ENCODE assay signal across 1 cellular context in the genomic region with DNA sequence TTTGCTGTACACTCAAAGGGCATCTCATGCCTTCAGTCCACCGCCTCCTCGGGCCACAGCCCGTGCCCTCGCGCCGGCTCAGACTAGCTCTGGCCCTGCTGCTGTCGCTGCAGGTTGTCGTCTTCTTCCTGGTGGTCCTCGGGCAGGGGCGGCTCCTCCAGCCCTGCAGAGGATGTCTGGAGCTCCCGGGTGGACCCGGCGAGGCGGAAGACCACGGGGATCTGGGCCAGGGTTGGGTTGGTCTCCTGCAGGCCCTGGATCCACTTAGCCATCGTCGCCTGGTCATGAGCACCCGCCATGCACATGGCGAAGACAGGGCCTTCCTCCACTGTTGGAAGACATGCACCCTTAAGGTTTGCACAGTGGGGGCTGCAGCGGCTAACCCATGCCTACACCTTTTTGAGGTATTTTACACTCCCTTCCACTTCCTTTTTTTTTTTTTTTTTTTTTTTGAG.
TF ChIP-seq lines count a peak whose summit lies in the region.

No MANE protein-coding gene starts in this region.

TF ChIP-seq in K562, 482 proteins besides CTCF, POLR2A, EP300 and RAD21 (continued from another document and continues in another):
- no peak for TF ChIP-seq RBM22 (IDR thresholded peaks at IDR 0.05; ENCODE audit: low read depth, low read length, poor library complexity, severe bottlenecking)
- TF ChIP-seq ZNF551 (CRISPR knock-in tag; IDR thresholded peaks at IDR 0.05): no peak
- TF ChIP-seq ZNF778 (CRISPR knock-in tag; IDR thresholded peaks at IDR 0.05): no peak
- TF ChIP-seq MCM3 (IDR thresholded peaks at IDR 0.05): no peak
- TF ChIP-seq ZNF76 (CRISPR knock-in tag; IDR thresholded peaks at IDR 0.05; ENCODE audit: borderline replicate concordance): no peak
- no peak for TF ChIP-seq ZNF282 (CRISPR knock-in tag; IDR thresholded peaks at IDR 0.05)
- TF ChIP-seq, protein P1, sequence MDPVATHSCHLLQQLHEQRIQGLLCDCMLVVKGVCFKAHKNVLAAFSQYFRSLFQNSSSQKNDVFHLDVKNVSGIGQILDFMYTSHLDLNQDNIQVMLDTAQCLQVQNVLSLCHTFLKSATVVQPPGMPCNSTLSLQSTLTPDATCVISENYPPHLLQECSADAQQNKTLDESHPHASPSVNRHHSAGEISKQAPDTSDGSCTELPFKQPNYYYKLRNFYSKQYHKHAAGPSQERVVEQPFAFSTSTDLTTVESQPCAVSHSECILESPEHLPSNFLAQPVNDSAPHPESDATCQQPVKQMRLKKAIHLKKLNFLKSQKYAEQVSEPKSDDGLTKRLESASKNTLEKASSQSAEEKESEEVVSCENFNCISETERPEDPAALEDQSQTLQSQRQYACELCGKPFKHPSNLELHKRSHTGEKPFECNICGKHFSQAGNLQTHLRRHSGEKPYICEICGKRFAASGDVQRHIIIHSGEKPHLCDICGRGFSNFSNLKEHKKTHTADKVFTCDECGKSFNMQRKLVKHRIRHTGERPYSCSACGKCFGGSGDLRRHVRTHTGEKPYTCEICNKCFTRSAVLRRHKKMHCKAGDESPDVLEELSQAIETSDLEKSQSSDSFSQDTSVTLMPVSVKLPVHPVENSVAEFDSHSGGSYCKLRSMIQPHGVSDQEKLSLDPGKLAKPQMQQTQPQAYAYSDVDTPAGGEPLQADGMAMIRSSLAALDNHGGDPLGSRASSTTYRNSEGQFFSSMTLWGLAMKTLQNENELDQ (CRISPR knock-in tag; IDR thresholded peaks at IDR 0.05; ENCODE audit: borderline replicate concordance): no peak
- no peak for TF ChIP-seq SRSF7 (optimal IDR thresholded peaks at IDR 0.05; ENCODE audit: low read depth, low read length)
- TF ChIP-seq CXXC5 (CRISPR knock-in tag; IDR thresholded peaks at IDR 0.05): no peak
- TF ChIP-seq, protein P2, sequence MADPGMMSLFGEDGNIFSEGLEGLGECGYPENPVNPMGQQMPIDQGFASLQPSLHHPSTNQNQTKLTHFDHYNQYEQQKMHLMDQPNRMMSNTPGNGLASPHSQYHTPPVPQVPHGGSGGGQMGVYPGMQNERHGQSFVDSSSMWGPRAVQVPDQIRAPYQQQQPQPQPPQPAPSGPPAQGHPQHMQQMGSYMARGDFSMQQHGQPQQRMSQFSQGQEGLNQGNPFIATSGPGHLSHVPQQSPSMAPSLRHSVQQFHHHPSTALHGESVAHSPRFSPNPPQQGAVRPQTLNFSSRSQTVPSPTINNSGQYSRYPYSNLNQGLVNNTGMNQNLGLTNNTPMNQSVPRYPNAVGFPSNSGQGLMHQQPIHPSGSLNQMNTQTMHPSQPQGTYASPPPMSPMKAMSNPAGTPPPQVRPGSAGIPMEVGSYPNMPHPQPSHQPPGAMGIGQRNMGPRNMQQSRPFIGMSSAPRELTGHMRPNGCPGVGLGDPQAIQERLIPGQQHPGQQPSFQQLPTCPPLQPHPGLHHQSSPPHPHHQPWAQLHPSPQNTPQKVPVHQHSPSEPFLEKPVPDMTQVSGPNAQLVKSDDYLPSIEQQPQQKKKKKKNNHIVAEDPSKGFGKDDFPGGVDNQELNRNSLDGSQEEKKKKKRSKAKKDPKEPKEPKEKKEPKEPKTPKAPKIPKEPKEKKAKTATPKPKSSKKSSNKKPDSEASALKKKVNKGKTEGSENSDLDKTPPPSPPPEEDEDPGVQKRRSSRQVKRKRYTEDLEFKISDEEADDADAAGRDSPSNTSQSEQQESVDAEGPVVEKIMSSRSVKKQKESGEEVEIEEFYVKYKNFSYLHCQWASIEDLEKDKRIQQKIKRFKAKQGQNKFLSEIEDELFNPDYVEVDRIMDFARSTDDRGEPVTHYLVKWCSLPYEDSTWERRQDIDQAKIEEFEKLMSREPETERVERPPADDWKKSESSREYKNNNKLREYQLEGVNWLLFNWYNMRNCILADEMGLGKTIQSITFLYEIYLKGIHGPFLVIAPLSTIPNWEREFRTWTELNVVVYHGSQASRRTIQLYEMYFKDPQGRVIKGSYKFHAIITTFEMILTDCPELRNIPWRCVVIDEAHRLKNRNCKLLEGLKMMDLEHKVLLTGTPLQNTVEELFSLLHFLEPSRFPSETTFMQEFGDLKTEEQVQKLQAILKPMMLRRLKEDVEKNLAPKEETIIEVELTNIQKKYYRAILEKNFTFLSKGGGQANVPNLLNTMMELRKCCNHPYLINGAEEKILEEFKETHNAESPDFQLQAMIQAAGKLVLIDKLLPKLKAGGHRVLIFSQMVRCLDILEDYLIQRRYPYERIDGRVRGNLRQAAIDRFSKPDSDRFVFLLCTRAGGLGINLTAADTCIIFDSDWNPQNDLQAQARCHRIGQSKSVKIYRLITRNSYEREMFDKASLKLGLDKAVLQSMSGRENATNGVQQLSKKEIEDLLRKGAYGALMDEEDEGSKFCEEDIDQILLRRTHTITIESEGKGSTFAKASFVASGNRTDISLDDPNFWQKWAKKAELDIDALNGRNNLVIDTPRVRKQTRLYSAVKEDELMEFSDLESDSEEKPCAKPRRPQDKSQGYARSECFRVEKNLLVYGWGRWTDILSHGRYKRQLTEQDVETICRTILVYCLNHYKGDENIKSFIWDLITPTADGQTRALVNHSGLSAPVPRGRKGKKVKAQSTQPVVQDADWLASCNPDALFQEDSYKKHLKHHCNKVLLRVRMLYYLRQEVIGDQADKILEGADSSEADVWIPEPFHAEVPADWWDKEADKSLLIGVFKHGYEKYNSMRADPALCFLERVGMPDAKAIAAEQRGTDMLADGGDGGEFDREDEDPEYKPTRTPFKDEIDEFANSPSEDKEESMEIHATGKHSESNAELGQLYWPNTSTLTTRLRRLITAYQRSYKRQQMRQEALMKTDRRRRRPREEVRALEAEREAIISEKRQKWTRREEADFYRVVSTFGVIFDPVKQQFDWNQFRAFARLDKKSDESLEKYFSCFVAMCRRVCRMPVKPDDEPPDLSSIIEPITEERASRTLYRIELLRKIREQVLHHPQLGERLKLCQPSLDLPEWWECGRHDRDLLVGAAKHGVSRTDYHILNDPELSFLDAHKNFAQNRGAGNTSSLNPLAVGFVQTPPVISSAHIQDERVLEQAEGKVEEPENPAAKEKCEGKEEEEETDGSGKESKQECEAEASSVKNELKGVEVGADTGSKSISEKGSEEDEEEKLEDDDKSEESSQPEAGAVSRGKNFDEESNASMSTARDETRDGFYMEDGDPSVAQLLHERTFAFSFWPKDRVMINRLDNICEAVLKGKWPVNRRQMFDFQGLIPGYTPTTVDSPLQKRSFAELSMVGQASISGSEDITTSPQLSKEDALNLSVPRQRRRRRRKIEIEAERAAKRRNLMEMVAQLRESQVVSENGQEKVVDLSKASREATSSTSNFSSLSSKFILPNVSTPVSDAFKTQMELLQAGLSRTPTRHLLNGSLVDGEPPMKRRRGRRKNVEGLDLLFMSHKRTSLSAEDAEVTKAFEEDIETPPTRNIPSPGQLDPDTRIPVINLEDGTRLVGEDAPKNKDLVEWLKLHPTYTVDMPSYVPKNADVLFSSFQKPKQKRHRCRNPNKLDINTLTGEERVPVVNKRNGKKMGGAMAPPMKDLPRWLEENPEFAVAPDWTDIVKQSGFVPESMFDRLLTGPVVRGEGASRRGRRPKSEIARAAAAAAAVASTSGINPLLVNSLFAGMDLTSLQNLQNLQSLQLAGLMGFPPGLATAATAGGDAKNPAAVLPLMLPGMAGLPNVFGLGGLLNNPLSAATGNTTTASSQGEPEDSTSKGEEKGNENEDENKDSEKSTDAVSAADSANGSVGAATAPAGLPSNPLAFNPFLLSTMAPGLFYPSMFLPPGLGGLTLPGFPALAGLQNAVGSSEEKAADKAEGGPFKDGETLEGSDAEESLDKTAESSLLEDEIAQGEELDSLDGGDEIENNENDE (IDR thresholded peaks at IDR 0.05; ENCODE audit: low read depth, low read length): no peak
- TF ChIP-seq, protein P3, sequence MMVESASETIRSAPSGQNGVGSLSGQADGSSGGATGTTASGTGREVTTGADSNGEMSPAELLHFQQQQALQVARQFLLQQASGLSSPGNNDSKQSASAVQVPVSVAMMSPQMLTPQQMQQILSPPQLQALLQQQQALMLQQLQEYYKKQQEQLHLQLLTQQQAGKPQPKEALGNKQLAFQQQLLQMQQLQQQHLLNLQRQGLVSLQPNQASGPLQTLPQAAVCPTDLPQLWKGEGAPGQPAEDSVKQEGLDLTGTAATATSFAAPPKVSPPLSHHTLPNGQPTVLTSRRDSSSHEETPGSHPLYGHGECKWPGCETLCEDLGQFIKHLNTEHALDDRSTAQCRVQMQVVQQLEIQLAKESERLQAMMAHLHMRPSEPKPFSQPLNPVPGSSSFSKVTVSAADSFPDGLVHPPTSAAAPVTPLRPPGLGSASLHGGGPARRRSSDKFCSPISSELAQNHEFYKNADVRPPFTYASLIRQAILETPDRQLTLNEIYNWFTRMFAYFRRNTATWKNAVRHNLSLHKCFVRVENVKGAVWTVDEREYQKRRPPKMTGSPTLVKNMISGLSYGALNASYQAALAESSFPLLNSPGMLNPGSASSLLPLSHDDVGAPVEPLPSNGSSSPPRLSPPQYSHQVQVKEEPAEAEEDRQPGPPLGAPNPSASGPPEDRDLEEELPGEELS (CRISPR knock-in tag; IDR thresholded peaks at IDR 0.05; ENCODE audit: borderline replicate concordance): 0 out of 2 replicates have a peak, but pooled peaks have one; percentile 24
- peak; percentile 81; the same call in 1 of the 2 replicates for TF ChIP-seq SPI1 (IDR thresholded peaks at IDR 0.05; ENCODE audit: borderline replicate concordance, low read depth, low read length)
- TF ChIP-seq KLF6 (CRISPR knock-in tag; IDR thresholded peaks at IDR 0.05; ENCODE audit: borderline replicate concordance): no peak
- TF ChIP-seq, protein P4, sequence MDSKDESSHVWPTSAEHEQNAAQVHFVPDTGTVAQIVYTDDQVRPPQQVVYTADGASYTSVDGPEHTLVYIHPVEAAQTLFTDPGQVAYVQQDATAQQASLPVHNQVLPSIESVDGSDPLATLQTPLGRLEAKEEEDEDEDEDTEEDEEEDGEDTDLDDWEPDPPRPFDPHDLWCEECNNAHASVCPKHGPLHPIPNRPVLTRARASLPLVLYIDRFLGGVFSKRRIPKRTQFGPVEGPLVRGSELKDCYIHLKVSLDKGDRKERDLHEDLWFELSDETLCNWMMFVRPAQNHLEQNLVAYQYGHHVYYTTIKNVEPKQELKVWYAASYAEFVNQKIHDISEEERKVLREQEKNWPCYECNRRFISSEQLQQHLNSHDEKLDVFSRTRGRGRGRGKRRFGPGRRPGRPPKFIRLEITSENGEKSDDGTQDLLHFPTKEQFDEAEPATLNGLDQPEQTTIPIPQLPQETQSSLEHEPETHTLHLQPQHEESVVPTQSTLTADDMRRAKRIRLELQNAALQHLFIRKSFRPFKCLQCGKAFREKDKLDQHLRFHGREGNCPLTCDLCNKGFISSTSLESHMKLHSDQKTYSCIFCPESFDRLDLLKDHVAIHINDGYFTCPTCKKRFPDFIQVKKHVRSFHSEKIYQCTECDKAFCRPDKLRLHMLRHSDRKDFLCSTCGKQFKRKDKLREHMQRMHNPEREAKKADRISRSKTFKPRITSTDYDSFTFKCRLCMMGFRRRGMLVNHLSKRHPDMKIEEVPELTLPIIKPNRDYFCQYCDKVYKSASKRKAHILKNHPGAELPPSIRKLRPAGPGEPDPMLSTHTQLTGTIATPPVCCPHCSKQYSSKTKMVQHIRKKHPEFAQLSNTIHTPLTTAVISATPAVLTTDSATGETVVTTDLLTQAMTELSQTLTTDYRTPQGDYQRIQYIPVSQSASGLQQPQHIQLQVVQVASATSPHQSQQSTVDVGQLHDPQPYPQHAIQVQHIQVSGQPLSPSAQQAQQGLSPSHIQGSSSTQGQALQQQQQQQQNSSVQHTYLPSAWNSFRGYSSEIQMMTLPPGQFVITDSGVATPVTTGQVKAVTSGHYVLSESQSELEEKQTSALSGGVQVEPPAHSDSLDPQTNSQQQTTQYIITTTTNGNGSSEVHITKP (IDR thresholded peaks at IDR 0.05; ENCODE audit: partially characterized antibody): no peak
- TF ChIP-seq, protein P5, sequence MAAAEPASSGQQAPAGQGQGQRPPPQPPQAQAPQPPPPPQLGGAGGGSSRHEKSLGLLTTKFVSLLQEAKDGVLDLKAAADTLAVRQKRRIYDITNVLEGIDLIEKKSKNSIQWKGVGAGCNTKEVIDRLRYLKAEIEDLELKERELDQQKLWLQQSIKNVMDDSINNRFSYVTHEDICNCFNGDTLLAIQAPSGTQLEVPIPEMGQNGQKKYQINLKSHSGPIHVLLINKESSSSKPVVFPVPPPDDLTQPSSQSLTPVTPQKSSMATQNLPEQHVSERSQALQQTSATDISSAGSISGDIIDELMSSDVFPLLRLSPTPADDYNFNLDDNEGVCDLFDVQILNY (CRISPR knock-in tag; IDR thresholded peaks at IDR 0.05): 0 out of 2 replicates have a peak, but pooled peaks have one; percentile 62
- TF ChIP-seq ATF1 (CRISPR knock-in tag; IDR thresholded peaks at IDR 0.05): no peak
- TF ChIP-seq ATF1 (tag; IDR thresholded peaks at IDR 0.05): no peak
- TF ChIP-seq YBX1 (IDR thresholded peaks at IDR 0.05): no peak
- TF ChIP-seq MAFK (IDR thresholded peaks at IDR 0.05; ENCODE audit: low read length): no peak
- no peak for TF ChIP-seq FOXM1 (IDR thresholded peaks at IDR 0.05; ENCODE audit: low read depth)
- no peak for TF ChIP-seq FOXM1 (CRISPR knock-in tag; IDR thresholded peaks at IDR 0.05; ENCODE audit: low read depth)
- no peak for TF ChIP-seq SLC30A9 (CRISPR knock-in tag; IDR thresholded peaks at IDR 0.05)
- TF ChIP-seq DMBX1 (CRISPR knock-in tag; IDR thresholded peaks at IDR 0.05; ENCODE audit: borderline replicate concordance): no peak
- TF ChIP-seq POLR3G (IDR thresholded peaks at IDR 0.05; ENCODE audit: extremely low read depth, insufficient read length, insufficient replicate concordance): no peak
- no peak for TF ChIP-seq BMI1 (IDR thresholded peaks at IDR 0.05; ENCODE audit: low read length)
- no peak for TF ChIP-seq SOX6 (IDR thresholded peaks at IDR 0.05)
- 0 out of 2 replicates have a peak, but pooled peaks have one; percentile 16 for TF ChIP-seq OTX1 (CRISPR knock-in tag; IDR thresholded peaks at IDR 0.05)
- TF ChIP-seq HIVEP1 (CRISPR knock-in tag; IDR thresholded peaks at IDR 0.05): no peak
- TF ChIP-seq, protein P6, sequence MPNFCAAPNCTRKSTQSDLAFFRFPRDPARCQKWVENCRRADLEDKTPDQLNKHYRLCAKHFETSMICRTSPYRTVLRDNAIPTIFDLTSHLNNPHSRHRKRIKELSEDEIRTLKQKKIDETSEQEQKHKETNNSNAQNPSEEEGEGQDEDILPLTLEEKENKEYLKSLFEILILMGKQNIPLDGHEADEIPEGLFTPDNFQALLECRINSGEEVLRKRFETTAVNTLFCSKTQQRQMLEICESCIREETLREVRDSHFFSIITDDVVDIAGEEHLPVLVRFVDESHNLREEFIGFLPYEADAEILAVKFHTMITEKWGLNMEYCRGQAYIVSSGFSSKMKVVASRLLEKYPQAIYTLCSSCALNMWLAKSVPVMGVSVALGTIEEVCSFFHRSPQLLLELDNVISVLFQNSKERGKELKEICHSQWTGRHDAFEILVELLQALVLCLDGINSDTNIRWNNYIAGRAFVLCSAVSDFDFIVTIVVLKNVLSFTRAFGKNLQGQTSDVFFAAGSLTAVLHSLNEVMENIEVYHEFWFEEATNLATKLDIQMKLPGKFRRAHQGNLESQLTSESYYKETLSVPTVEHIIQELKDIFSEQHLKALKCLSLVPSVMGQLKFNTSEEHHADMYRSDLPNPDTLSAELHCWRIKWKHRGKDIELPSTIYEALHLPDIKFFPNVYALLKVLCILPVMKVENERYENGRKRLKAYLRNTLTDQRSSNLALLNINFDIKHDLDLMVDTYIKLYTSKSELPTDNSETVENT (CRISPR knock-in tag; IDR thresholded peaks at IDR 0.05): peak; percentile 54; the same call in 1 of the 2 replicates
- peak; percentile 45; the same call in 1 of the 2 replicates for TF ChIP-seq ERF (CRISPR knock-in tag; IDR thresholded peaks at IDR 0.05)
- TF ChIP-seq NFE2L1 (tag; IDR thresholded peaks at IDR 0.05; ENCODE audit: borderline replicate concordance, low read depth): no peak
- TF ChIP-seq SMAD1 (IDR thresholded peaks at IDR 0.05; ENCODE audit: low read depth, low read length, partially characterized antibody): no peak
- peak; percentile 76; the same call in 1 of the 2 replicates for TF ChIP-seq KAT7 (CRISPR knock-in tag; IDR thresholded peaks at IDR 0.05; ENCODE audit: borderline replicate concordance)
- TF ChIP-seq ZNF232 (CRISPR knock-in tag; IDR thresholded peaks at IDR 0.05): no peak
- no peak for TF ChIP-seq MTA3 (IDR thresholded peaks at IDR 0.05; ENCODE audit: borderline replicate concordance)
- peak; percentile 40; the same call in 1 of the 2 replicates for TF ChIP-seq ZNF384 (IDR thresholded peaks at IDR 0.05; ENCODE audit: low read depth, low read length)
- TF ChIP-seq KAT8 (IDR thresholded peaks at IDR 0.05; ENCODE audit: low read depth): no peak
